1 cellular context compared by ENCODE assay signal in genomic region chr9:114363424-114363823, GRCh38.
TF ChIP-seq lines count a peak whose summit lies in the region.

No MANE protein-coding gene starts in this region.

TF ChIP-seq in SK-N-SH, 30 proteins besides CTCF, POLR2A, EP300 and RAD21 (continued from another document):
- TF ChIP-seq, protein P1, sequence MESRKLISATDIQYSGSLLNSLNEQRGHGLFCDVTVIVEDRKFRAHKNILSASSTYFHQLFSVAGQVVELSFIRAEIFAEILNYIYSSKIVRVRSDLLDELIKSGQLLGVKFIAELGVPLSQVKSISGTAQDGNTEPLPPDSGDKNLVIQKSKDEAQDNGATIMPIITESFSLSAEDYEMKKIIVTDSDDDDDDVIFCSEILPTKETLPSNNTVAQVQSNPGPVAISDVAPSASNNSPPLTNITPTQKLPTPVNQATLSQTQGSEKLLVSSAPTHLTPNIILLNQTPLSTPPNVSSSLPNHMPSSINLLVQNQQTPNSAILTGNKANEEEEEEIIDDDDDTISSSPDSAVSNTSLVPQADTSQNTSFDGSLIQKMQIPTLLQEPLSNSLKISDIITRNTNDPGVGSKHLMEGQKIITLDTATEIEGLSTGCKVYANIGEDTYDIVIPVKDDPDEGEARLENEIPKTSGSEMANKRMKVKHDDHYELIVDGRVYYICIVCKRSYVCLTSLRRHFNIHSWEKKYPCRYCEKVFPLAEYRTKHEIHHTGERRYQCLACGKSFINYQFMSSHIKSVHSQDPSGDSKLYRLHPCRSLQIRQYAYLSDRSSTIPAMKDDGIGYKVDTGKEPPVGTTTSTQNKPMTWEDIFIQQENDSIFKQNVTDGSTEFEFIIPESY (IDR thresholded peaks at IDR 0.05; ENCODE audit: borderline replicate concordance, low read depth), result no peak
